ENCODE assay signal across 8 cellular contexts in genomic region chr2:169767243-169767888, GRCh38. TPM values are rescaled to one million over a fixed set of nuclear protein-coding genes. Genes with fewer than 3 reads are reported as not detected.
DNase-seq lines count a peak whose midpoint lies in the region; ATAC-seq and TF ChIP-seq lines count a peak whose summit lies in the region.

No MANE protein-coding gene starts in this region.

- no peak overlapping the region for H3K27ac Mint-ChIP-seq in nephron

- no peak overlapping the region for H3K4me3 Mint-ChIP-seq in nephron

- no peak for TF ChIP-seq POLR2A in esophagus muscularis mucosa (IDR thresholded peaks at IDR 0.05; ENCODE audit: low read depth)

- peaks cover 13% of the 10 kb centered on the region for H3K36me3 Mint-ChIP-seq in nephron (ENCODE audit: low read depth)

- TF ChIP-seq CTCF in esophagus muscularis mucosa (IDR thresholded peaks at IDR 0.05) (peak; percentile 61 to 74 (median 66)), nephron (IDR thresholded peaks at IDR 0.05; ENCODE audit: unreplicated experiment in 3 of 3) (peak; percentile 53 to 57 (median 57)), thoracic aorta (IDR thresholded peaks at IDR 0.05) (peak; percentile 61)

- H3K27ac ChIP-seq in esophagus muscularis mucosa (replicated peaks in 1 of 4) (no peak overlapping the region), thoracic aorta (no peak overlapping the region)

- DNase-seq in Right ventricle myocardium superior (no peak), cardiac septum (ENCODE audit: low spot score) (no peak), NCI-H460 (ENCODE audit: extremely low read depth, low read depth) (peak; percentile 47), esophagus muscularis mucosa (ENCODE audit: extremely low spot score) (no peak), thoracic aorta (ENCODE audit: low spot score) (peak; percentile 35), amniotic stem cell (lab: John Stamatoyannopoulos, UW) (no peak)
- peak; percentile 61 for DNase-seq in activated CD8-positive, alpha-beta memory T cell treated with anti-CD3 and anti-CD28 coated beads, Interleukin-2, amount 50 U/mL, for 48 hours

- no peaks in the 10 kb centered on the region for H3K36me3 ChIP-seq in esophagus muscularis mucosa
- no peaks in the 10 kb centered on the region for H3K36me3 ChIP-seq in thoracic aorta

- WGBS in esophagus muscularis mucosa, result 36% methylated on average over 12 of the region's 12 CpGs

- H3K9me3 ChIP-seq in esophagus muscularis mucosa (no peaks in the 10 kb centered on the region), thoracic aorta (no peaks in the 10 kb centered on the region)

- no peaks in the 10 kb centered on the region for H3K4me1 Mint-ChIP-seq in nephron

- TF ChIP-seq EP300 in esophagus muscularis mucosa (IDR thresholded peaks at IDR 0.05), result no peak

- H3K9me3 Mint-ChIP-seq in nephron, result peaks cover 7% of the 10 kb centered on the region

- ATAC-seq in Right ventricle myocardium superior (ENCODE audit: poor library complexity) (peak; percentile 64), thoracic aorta (ENCODE audit: insufficient number of reproducible peaks, low FRiP score, low read depth) (no peak)

- H3K4me1 ChIP-seq in esophagus muscularis mucosa (peaks cover 0 to 21% (median 13%) of the 10 kb centered on the region in 4 donors), thoracic aorta (ENCODE audit: control insufficient read depth in 1 of 2, low read depth in 2 of 2) (peaks cover 0 to 16% of the 10 kb centered on the region in 2 donors)

- no peak overlapping the region for H3K4me3 ChIP-seq in esophagus muscularis mucosa
- H3K4me3 ChIP-seq in thoracic aorta, result no peak overlapping the region

- intact Hi-C loops in Right ventricle myocardium superior (cut with DNase I), result no loop called here
- intact Hi-C loops in cardiac septum (cut with DNase I), result no loop called here
- intact Hi-C loops in esophagus muscularis mucosa (cut with DNase I), result no loop called here

- H3K27me3 ChIP-seq in esophagus muscularis mucosa, result peaks cover 0 to 14% (median 0%) of the 10 kb centered on the region in 4 donors
- no peaks in the 10 kb centered on the region for H3K27me3 ChIP-seq in thoracic aorta (replicated peaks; ENCODE audit: insufficient read depth)

- H3K27me3 Mint-ChIP-seq in nephron (ENCODE audit: low read depth), result no peaks in the 10 kb centered on the region

RNA-seq across cellular contexts. Expression of gene SSB, which starts 31.3 kb away (rescaled TPM):
- total RNA-seq in Right ventricle myocardium superior (45.4 TPM), cardiac septum (61.8 TPM), esophagus muscularis mucosa (10 to 100 TPM; 57.1 to 73.0 (median 63.6) TPM), thoracic aorta (100 to 1,000 TPM in 1 of 2 donors, 10 to 100 TPM in 1; 65.9 to 335 TPM)
- 173 and 197 TPM in 2 replicates for total RNA-seq in NCI-H460 (2014; rRNA removed; shearing (Covaris generic))
- polyA plus RNA-seq in NCI-H460 (2014; cell fraction: nucleus; rRNA removed), result 190 and 288 TPM in 2 replicates

RNA-seq across cellular contexts. Expression of gene KLHL23, which starts 33.7 kb away (rescaled TPM):
- total RNA-seq in Right ventricle myocardium superior, result 23.0 TPM
- 9.0 TPM for total RNA-seq in cardiac septum
- total RNA-seq in NCI-H460 (2014; rRNA removed; shearing (Covaris generic)), result 19.6 and 26.1 TPM in 2 replicates
- polyA plus RNA-seq in NCI-H460 (2014; cell fraction: nucleus; rRNA removed), result 8.4 and 18.0 TPM in 2 replicates
- total RNA-seq in esophagus muscularis mucosa, result 10 to 100 TPM; 36.9 to 66.9 (median 52.8) TPM
- total RNA-seq in thoracic aorta, result 10 to 100 TPM in 1 of 2 donors, 1 to 10 TPM in 1; 7.9 to 11.5 TPM

RNA-seq across cellular contexts. Expression of gene METTL5, which starts 57.3 kb away (rescaled TPM):
- 69.1 TPM for total RNA-seq in Right ventricle myocardium superior
- 61.5 TPM for total RNA-seq in cardiac septum
- 154 and 170 TPM in 2 replicates for total RNA-seq in NCI-H460 (2014; rRNA removed; shearing (Covaris generic))
- 79.9 and 95.2 TPM in 2 replicates for polyA plus RNA-seq in NCI-H460 (2014; cell fraction: nucleus; rRNA removed)
- total RNA-seq in esophagus muscularis mucosa, result 100 to 1,000 TPM in 1 of 4 donors, 10 to 100 TPM in 3; 66.2 to 104 (median 75.2) TPM
- 10 to 100 TPM; 25.3 to 73.5 TPM for total RNA-seq in thoracic aorta

RNA-seq across cellular contexts. Expression of gene UBR3, which starts 59.9 kb away (rescaled TPM):
- 112 TPM for total RNA-seq in Right ventricle myocardium superior
- total RNA-seq in cardiac septum, result 87.5 TPM
- 23.8 and 25.5 TPM in 2 replicates for total RNA-seq in NCI-H460 (2014; rRNA removed; shearing (Covaris generic))
- polyA plus RNA-seq in NCI-H460 (2014; cell fraction: nucleus; rRNA removed), result 13.8 and 37.5 TPM in 2 replicates
- 10 to 100 TPM; 46.1 to 80.2 (median 58.8) TPM for total RNA-seq in esophagus muscularis mucosa
- 10 to 100 TPM; 62.1 to 98.6 TPM for total RNA-seq in thoracic aorta

Comparison
In these comparisons a context has a peak if more than half of its experiments do, and no peak if none do; other contexts are left out.
1. DNase-seq: peak in NCI-H460 (single experiment), activated CD8-positive, alpha-beta memory T cell treated with anti-CD3 and anti-CD28 coated beads, Interleukin-2, amount 50 U/mL, for 48 hours (single experiment) and thoracic aorta (single experiment); none in Right ventricle myocardium superior (single experiment), cardiac septum (single experiment), esophagus muscularis mucosa (single experiment) and amniotic stem cell (single experiment).
2. Peak in every context shown above with its lines, with median percentiles within 50 percentile points of each other: CTCF ChIP-seq.